Comparison of ENCODE assay signal across 8 cellular contexts in the genomic region with DNA sequence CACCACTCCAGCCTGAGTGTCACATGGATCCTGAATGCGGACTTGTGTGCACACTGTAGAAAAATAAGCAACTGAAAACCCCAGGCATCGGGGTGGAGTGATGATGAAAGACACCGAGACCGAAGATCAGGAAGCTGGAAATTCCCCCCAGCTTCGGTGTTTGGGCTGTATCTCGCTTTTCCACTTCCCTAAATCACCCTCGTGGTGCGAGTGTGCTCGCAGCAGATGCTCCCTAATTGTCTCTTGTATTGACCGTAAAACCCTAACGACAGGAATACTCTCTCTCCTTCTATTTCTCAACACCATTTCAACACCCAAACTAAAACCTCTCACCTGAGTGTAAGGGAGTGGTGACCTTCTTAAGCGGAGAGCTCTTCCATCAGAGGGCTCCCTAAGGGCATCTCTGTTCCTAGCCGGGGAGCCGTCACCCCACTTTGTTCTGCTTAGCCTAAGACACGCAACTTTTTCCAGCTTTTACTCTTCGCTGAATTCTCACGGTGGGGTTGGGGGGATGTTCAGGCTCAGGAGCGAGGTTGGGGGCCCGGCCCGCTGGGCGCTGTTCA. TPM values are rescaled to one million over a fixed set of nuclear protein-coding genes. Genes with fewer than 3 reads are reported as not detected.
DNase-seq lines count a peak whose midpoint lies in the region; ATAC-seq and TF ChIP-seq lines count a peak whose summit lies in the region.

No MANE protein-coding gene starts in this region.

- TF ChIP-seq CTCF in fibroblast of pulmonary artery (IDR thresholded peaks at IDR 0.05; ENCODE audit: low read length, missing control alignments), result no peak
- TF ChIP-seq CTCF in osteoblast (IDR thresholded peaks at IDR 0.05; ENCODE audit: extremely low read depth, low read depth, low read length), result no peak

- H3K79me2 ChIP-seq in osteoblast (ENCODE audit: insufficient read depth, low read length), result no peaks in the 10 kb centered on the region

- ATAC-seq in HG02623 (IDR thresholded peaks at IDR 0.05; ENCODE audit: unreplicated experiment) (no peak), HG03469 (IDR thresholded peaks at IDR 0.05; ENCODE audit: unreplicated experiment) (no peak)

- H3K9ac ChIP-seq in HUES6 (ENCODE audit: low read length), result peak overlapping the region; percentile 71

- H3K9me3 ChIP-seq in HUES6 (ENCODE audit: control insufficient read depth, insufficient read depth, low read depth, low read length) (no peaks in the 10 kb centered on the region), osteoblast (ENCODE audit: low read depth, low read length) (no peaks in the 10 kb centered on the region)

- H3K27me3 ChIP-seq in HUES6 (ENCODE audit: control insufficient read depth, insufficient read depth, low read length), result peaks cover 15% of the 10 kb centered on the region
- peaks cover 12% of the 10 kb centered on the region for H3K27me3 ChIP-seq in osteoblast (ENCODE audit: insufficient read depth, low read length)

- H3K27ac ChIP-seq in HUES6 (ENCODE audit: low read depth, low read length) (no peak overlapping the region), osteoblast (ENCODE audit: low read depth, low read length) (no peak overlapping the region)

- no peaks in the 10 kb centered on the region for H3K36me3 ChIP-seq in HUES6 (ENCODE audit: control insufficient read depth, insufficient read depth, low read length)
- H3K36me3 ChIP-seq in osteoblast (ENCODE audit: insufficient read depth, low read length), result no peaks in the 10 kb centered on the region

- H3K4me3 ChIP-seq in HUES6 (ENCODE audit: low read depth, low read length) (peak overlapping the region; percentile 75), fibroblast of pulmonary artery (replicated peaks; ENCODE audit: low read depth, low read length) (peak overlapping the region; percentile 58), osteoblast (ENCODE audit: insufficient read depth, low read length) (peak overlapping the region; percentile 76)

- peak overlapping the region; percentile 87 for H3K4me2 ChIP-seq in osteoblast (ENCODE audit: insufficient read depth, low read length)

- DNase-seq in NCI-H1092 treated with DMSO at 0.1 percent for 48 hours (lab: John Stamatoyannopoulos, UW) (peak; percentile 17), NCI-H1092 (lab: John Stamatoyannopoulos, UW) (no peak), fibroblast of pulmonary artery (ENCODE audit: low read depth) (no peak), osteoblast (ENCODE audit: insufficient read length, low spot score, missing footprints) (no peak)
- peak; percentile 2 to 9 for DNase-seq in activated CD4-positive, alpha-beta T cell treated with anti-CD3 and anti-CD28 coated beads, Interleukin-2, amount 50 U/mL, for 4 hours

- H3K4me1 ChIP-seq in HUES6 (ENCODE audit: control insufficient read depth, insufficient read depth, low read length) (peaks cover 27% of the 10 kb centered on the region), osteoblast (ENCODE audit: insufficient read depth, low read length) (peaks cover 10% of the 10 kb centered on the region)

- peaks cover 6% of the 10 kb centered on the region for H4K20me1 ChIP-seq in osteoblast (ENCODE audit: insufficient read depth, low read length)

- H2AFZ ChIP-seq in osteoblast (ENCODE audit: low read length), result peak overlapping the region; percentile 63

RNA-seq across cellular contexts. Expression of gene GRK3, which starts 0.6 kb away (rescaled TPM):
- 1.8 and 2.7 TPM in 2 replicates for total RNA-seq in osteoblast

Comparison
In these comparisons a context has a peak if more than half of its experiments do, and no peak if none do; other contexts are left out.
1. DNase-seq: peak in NCI-H1092 treated with DMSO at 0.1 percent for 48 hours (single experiment) and activated CD4-positive, alpha-beta T cell treated with anti-CD3 and anti-CD28 coated beads, Interleukin-2, amount 50 U/mL, for 4 hours (2 of 2); none in NCI-H1092 (single experiment), fibroblast of pulmonary artery (single experiment) and osteoblast (single experiment).
2. Peak in every context shown above with its lines, with median percentiles within 50 percentile points of each other: H3K4me3 ChIP-seq.